Comparison of ENCODE assay signal across 29 cellular contexts in genomic region chr6:89503641-89504040, GRCh38.
"Had no signal": no experiment of that assay in that cellular context is flagged by ENCODE, and none has a peak within 500 bp of the region (broad histone marks: within the 10 kb centered on the region; RNA-seq: fewer than 3 reads in every experiment).

No MANE protein-coding gene starts in this region.

- H3K27me3 Mint-ChIP-seq: activated CD4-positive, alpha-beta memory T cell treated with anti-CD3 and anti-CD28 coated beads for 36 hours; dendritic cell treated with granulocyte-macrophage colony-stimulating factor and Interleukin-4, amounts not matched to agents 40 ng/mL and 50 ng/mL, for 4 days; memory B cell had no signal

- H3K4me3 ChIP-seq: esophagus muscularis mucosa, heart right ventricle, skin epidermis, testis, transverse colon, vagina had no signal

- H3K9me3 Mint-ChIP-seq: activated CD4-positive, alpha-beta memory T cell treated with anti-CD3 and anti-CD28 coated beads for 36 hours; activated naive CD4-positive, alpha-beta T cell treated with anti-CD3 and anti-CD28 coated beads for 36 hours; activated naive CD8-positive, alpha-beta T cell treated with anti-CD3 and anti-CD28 coated beads, Interleukin-2, amount 10 ng/mL, durations not matched to agents 7 days and 5 days; activated T-helper 1 cell treated with anti-CD3 and anti-CD28 coated beads, Interleukin-12 subunit alpha, Interleukin-12 subunit beta, Interleukin-2, Interleukin-4 antibody, amounts not matched to agents 30 ng/mL and 10 ng/mL and 1 ng/mL, durations not matched to agents 14 hours and 24 hours and 36 hours; dendritic cell treated with granulocyte-macrophage colony-stimulating factor and Interleukin-4, amounts not matched to agents 40 ng/mL and 50 ng/mL, for 4 days; endodermal cell; memory B cell; naive thymus-derived CD4-positive, alpha-beta T cell had no signal

- H3K36me3 Mint-ChIP-seq: activated CD4-positive, alpha-beta memory T cell treated with anti-CD3 and anti-CD28 coated beads for 36 hours had no signal

- H3K27me3 ChIP-seq: esophagus muscularis mucosa, foreskin keratinocyte, heart right ventricle, testis, transverse colon, vagina had no signal

- DNase-seq: activated CD4-positive, alpha-beta memory T cell treated with anti-CD3 and anti-CD28 coated beads for 36 hours; activated CD4-positive, alpha-beta T cell treated with anti-CD3 and anti-CD28 coated beads for 48 hours; activated CD8-positive, alpha-beta memory T cell treated with anti-CD3 and anti-CD28 coated beads, Interleukin-2, amount 50 U/mL, for 4 hours; activated effector memory CD4-positive, alpha-beta T cell treated with anti-CD3 and anti-CD28 coated beads, Interleukin-2, amount 50 U/mL, for 16 hours; activated naive CD4-positive, alpha-beta T cell treated with anti-CD3 and anti-CD28 coated beads for 36 hours; activated naive CD8-positive, alpha-beta T cell treated with anti-CD3 and anti-CD28 coated beads, Interleukin-2, amount 10 ng/mL, durations not matched to agents 7 days and 5 days; activated T-cell treated with anti-CD3 and anti-CD28 coated beads, Interleukin-2, amount 50 U/mL, for 1 hour; central memory CD4-positive, alpha-beta T cell; endodermal cell; foreskin keratinocyte; heart right ventricle; midbrain; naive thymus-derived CD4-positive, alpha-beta T cell; stimulated activated CD4-positive, alpha-beta T cell treated with anti-CD3 and anti-CD28 coated beads, Interleukin-12 subunit alpha, Interleukin-12 subunit beta, amount 100 ng/mL, for 4 hours; stimulated activated CD4-positive, alpha-beta T cell treated with anti-CD3 and anti-CD28 coated beads, Interleukin-4, amount 100 ng/mL, for 1 hour; stimulated activated naive CD8-positive, alpha-beta T cell treated with anti-CD3 and anti-CD28 coated beads, Interleukin-15, Interleukin-2, amounts not matched to agents 100 U/mL and 50 U/mL, for 24 hours; T-helper 17 cell; T1000; testis; transverse colon; WERI-Rb-1 had no signal

- H3K4me1 Mint-ChIP-seq: activated naive CD8-positive, alpha-beta T cell treated with anti-CD3 and anti-CD28 coated beads, Interleukin-2, amount 10 ng/mL, durations not matched to agents 7 days and 5 days; memory B cell had no signal

- ATAC-seq: activated CD4-positive, CD25-positive, alpha-beta regulatory T cell treated with anti-CD3 and anti-CD28 coated beads, Interleukin-2, amount 50 U/mL, for 24 hours; foreskin keratinocyte; heart right ventricle; naive thymus-derived CD4-positive, alpha-beta T cell; sciatic nerve; stimulated activated naive CD8-positive, alpha-beta T cell treated with anti-CD3 and anti-CD28 coated beads, Interleukin-15, Interleukin-2, amounts not matched to agents 100 U/mL and 50 U/mL, for 24 hours; T-helper 17 cell had no signal

- H3K36me3 ChIP-seq: esophagus muscularis mucosa, heart right ventricle, transverse colon, vagina, WERI-Rb-1 had no signal

- H3K9me3 ChIP-seq: esophagus muscularis mucosa, heart right ventricle, testis, transverse colon, vagina had no signal

- H3K27ac Mint-ChIP-seq: activated CD4-positive, alpha-beta memory T cell treated with anti-CD3 and anti-CD28 coated beads for 36 hours; activated naive CD4-positive, alpha-beta T cell treated with anti-CD3 and anti-CD28 coated beads for 36 hours; activated naive CD8-positive, alpha-beta T cell treated with anti-CD3 and anti-CD28 coated beads, Interleukin-2, amount 10 ng/mL, durations not matched to agents 7 days and 5 days; activated T-helper 1 cell treated with anti-CD3 and anti-CD28 coated beads, Interleukin-12 subunit alpha, Interleukin-12 subunit beta, Interleukin-2, Interleukin-4 antibody, amounts not matched to agents 30 ng/mL and 10 ng/mL and 1 ng/mL, durations not matched to agents 14 hours and 24 hours and 36 hours; dendritic cell treated with granulocyte-macrophage colony-stimulating factor and Interleukin-4, amounts not matched to agents 40 ng/mL and 50 ng/mL, for 4 days; endodermal cell; memory B cell; naive thymus-derived CD4-positive, alpha-beta T cell; T-helper 17 cell had no signal

- H3K27ac ChIP-seq: esophagus muscularis mucosa, foreskin keratinocyte, heart right ventricle, skin epidermis, testis, transverse colon, vagina, WERI-Rb-1 had no signal

- H3K4me1 ChIP-seq: esophagus muscularis mucosa, foreskin keratinocyte, transverse colon, vagina had no signal

- H3K4me3 Mint-ChIP-seq: activated CD4-positive, alpha-beta memory T cell treated with anti-CD3 and anti-CD28 coated beads for 36 hours; activated naive CD4-positive, alpha-beta T cell treated with anti-CD3 and anti-CD28 coated beads for 36 hours; activated naive CD8-positive, alpha-beta T cell treated with anti-CD3 and anti-CD28 coated beads, Interleukin-2, amount 10 ng/mL, durations not matched to agents 7 days and 5 days; activated T-helper 1 cell treated with anti-CD3 and anti-CD28 coated beads, Interleukin-12 subunit alpha, Interleukin-12 subunit beta, Interleukin-2, Interleukin-4 antibody, amounts not matched to agents 30 ng/mL and 10 ng/mL and 1 ng/mL, durations not matched to agents 14 hours and 24 hours and 36 hours; dendritic cell treated with granulocyte-macrophage colony-stimulating factor and Interleukin-4, amounts not matched to agents 40 ng/mL and 50 ng/mL, for 4 days; endodermal cell; memory B cell; naive thymus-derived CD4-positive, alpha-beta T cell; T-helper 17 cell had no signal
